In genomic region chr2:45668509-45668908, GRCh38 we compare ENCODE assay signal across 19 cellular contexts.
"Had no signal": no experiment of that assay in that cellular context is flagged by ENCODE, and none has a peak within 500 bp of the region (broad histone marks: within the 10 kb centered on the region; RNA-seq: fewer than 3 reads in every experiment).

No MANE protein-coding gene starts in this region.

- H3K27me3 ChIP-seq: dorsolateral prefrontal cortex, gastrocnemius medialis, suprapubic skin had no signal

- H3K4me1 ChIP-seq: gastrocnemius medialis, suprapubic skin had no signal

- DNase-seq: activated B cell treated with CpG ODN at 0.5 μM for 24 hours; activated CD4-positive, alpha-beta T cell treated with anti-CD3 and anti-CD28 coated beads for 48 hours; activated CD8-positive, alpha-beta memory T cell treated with anti-CD3 and anti-CD28 coated beads, Interleukin-2, amount 50 U/mL, for 4 hours; activated CD8-positive, alpha-beta T cell treated with anti-CD3 and anti-CD28 coated beads, Interleukin-2, amount 10 ng/mL, durations not matched to agents 7 days and 5 days; activated naive CD8-positive, alpha-beta T cell treated with anti-CD3 and anti-CD28 coated beads for 36 hours; dorsolateral prefrontal cortex; endodermal cell; erythroblast; gastrocnemius medialis; left colon; natural killer cell; posterior cingulate gyrus; retina; stimulated activated CD4-positive, alpha-beta T cell treated with anti-CD3 and anti-CD28 coated beads, Interleukin-4, amount 100 ng/mL, for 24 hours; stimulated activated naive CD4-positive, alpha-beta T cell had no signal

- H3K27ac ChIP-seq: gastrocnemius medialis, suprapubic skin had no signal

- FAIRE-seq: bronchial epithelial cell, islet of Langerhans had no signal

- ATAC-seq: activated CD8-positive, alpha-beta T cell treated with anti-CD3 and anti-CD28 coated beads, Interleukin-2, amount 10 ng/mL, durations not matched to agents 7 days and 5 days; left colon; natural killer cell had no signal

- H3K4me3 ChIP-seq: dorsolateral prefrontal cortex, gastrocnemius medialis, skin epidermis, suprapubic skin had no signal

- H3K9me3 ChIP-seq: gastrocnemius medialis, suprapubic skin had no signal

- H3K36me3 ChIP-seq: gastrocnemius medialis, suprapubic skin had no signal
